In the genomic region with DNA sequence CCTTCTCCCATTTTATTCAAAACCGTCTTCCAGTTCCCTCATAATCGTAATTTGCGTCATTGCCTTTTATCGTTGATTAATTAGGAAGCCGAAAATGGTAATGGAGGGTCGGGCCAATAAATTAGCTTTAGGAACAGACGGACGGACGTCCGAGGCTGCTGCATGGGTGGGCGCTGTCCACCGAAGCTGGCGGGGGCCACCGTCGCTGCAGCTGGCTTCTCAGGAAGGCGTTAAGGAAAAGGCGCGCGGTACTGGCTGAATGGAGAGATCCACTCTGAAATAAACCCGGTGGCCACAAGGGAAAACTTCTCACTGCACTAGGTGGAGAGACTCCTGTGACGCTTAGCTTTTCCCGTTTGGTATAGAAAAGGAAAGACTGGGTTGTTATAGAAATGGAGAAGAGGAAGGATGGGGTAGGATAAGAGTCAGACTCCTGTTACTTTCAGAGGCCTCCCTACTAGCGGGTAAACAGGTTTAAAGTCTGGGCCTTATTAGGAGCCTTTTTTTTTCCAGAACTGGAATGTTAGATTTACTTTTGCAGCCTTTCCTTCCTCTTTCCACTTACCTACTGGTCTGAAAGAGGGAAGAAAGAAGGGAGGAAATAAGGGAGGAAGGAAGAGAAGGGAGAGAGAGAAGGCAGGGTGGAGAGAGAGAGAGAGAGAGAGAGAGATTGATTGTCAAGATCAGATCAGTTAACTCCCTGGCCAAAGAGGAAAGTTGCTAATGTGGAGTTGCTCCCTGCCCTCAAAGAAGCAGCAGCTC, we compare ENCODE assay signal across 9 cellular contexts. TPM values are rescaled to one million over a fixed set of nuclear protein-coding genes. Genes with fewer than 3 reads are reported as not detected.
DNase-seq lines count a peak whose midpoint lies in the region; ATAC-seq and TF ChIP-seq lines count a peak whose summit lies in the region.
"Had no signal": no experiment of that assay in that cellular context is flagged by ENCODE, and none has a peak within 500 bp of the region (broad histone marks: within the 10 kb centered on the region; RNA-seq: fewer than 3 reads in every experiment).

No MANE protein-coding gene starts in this region.

- H2AFZ ChIP-seq in fibroblast of lung (ENCODE audit: low read length), result no peak overlapping the region

- no peaks in the 10 kb centered on the region for H3K9me3 ChIP-seq in fibroblast of lung (ENCODE audit: control insufficient read depth, insufficient read depth, low read depth, low read length)

- H3K4me3 Mint-ChIP-seq in WTC11, result peak overlapping the region; percentile 83

- CTCF ChIA-PET in WTC11 (lab: Charles Lee), result interaction anchor here (1.4 to 3.6 kb wide), 6 partner anchors 11 to 149 kb away, joined by 4 to 23 read pairs (median 6); a partner anchor contains a TSS

- TF ChIP-seq CTCF in GM20000 (IDR thresholded peaks at IDR 0.05; ENCODE audit: extremely low read depth, missing control alignments) (no peak), WTC11 (IDR thresholded peaks at IDR 0.05) (no peak), fibroblast of lung (conservative IDR thresholded peaks at IDR 0.05 in 1 of 2, IDR thresholded peaks at IDR 0.05 in 1 of 2; ENCODE audit: low read depth in 1 of 2, low read length in 2 of 2) (no peak), GM13976 (IDR thresholded peaks at IDR 0.05; ENCODE audit: borderline replicate concordance, control extremely low read depth, extremely low read depth, insufficient read depth, missing control alignments) (no peak)

- H4K20me1 ChIP-seq in fibroblast of lung (ENCODE audit: control insufficient read depth, extremely low read depth, insufficient read depth, low read length), result no peaks in the 10 kb centered on the region

- H3K4me1 Mint-ChIP-seq in WTC11, result peaks cover 47% of the 10 kb centered on the region

- H3K9me3 Mint-ChIP-seq in WTC11, result no peaks in the 10 kb centered on the region

- H3K9ac ChIP-seq in fibroblast of lung (ENCODE audit: insufficient read depth, low read length), result no peak overlapping the region
- no peak overlapping the region for H3K9ac ChIP-seq in rectal smooth muscle tissue (ENCODE audit: low read length)

- H3K79me2 ChIP-seq in fibroblast of lung (ENCODE audit: control insufficient read depth, insufficient read depth, low read length), result peaks cover 45% of the 10 kb centered on the region

- no peak for ATAC-seq in WTC11
- ATAC-seq: PC-3 had no signal

- POLR2A ChIA-PET in WTC11 (lab: Charles Lee), result no interaction called here

- H3K4me1 ChIP-seq in fibroblast of lung (ENCODE audit: control insufficient read depth, extremely low read depth, insufficient read depth, low read length) (peaks cover 22% of the 10 kb centered on the region), rectal smooth muscle tissue (ENCODE audit: control insufficient read depth, insufficient read depth, low read length) (no peaks in the 10 kb centered on the region)

- H3K27me3 Mint-ChIP-seq in WTC11 (ENCODE audit: low read depth), result peaks cover 98% of the 10 kb centered on the region

- H3K27ac Mint-ChIP-seq in WTC11, result no peak overlapping the region

- in situ Hi-C loops in GM13976 (cut with MboI; ENCODE audit: low sequenced_read_pairs, unreplicated experiment), result loop anchor here (25.0 kb wide), 1 partner anchor 274 kb away; no protein-coding TSS in a partner anchor

- peak overlapping the region; percentile 64 to 97 (median 74) for H3K4me3 ChIP-seq in fibroblast of lung (replicated peaks in 1 of 4; ENCODE audit: control extremely low read depth in 1 of 4, insufficient read depth in 1 of 4, low read depth in 3 of 4, low read length in 4 of 4)
- peak overlapping the region; percentile 96 for H3K4me3 ChIP-seq in rectal smooth muscle tissue (ENCODE audit: low read length)

- H3K27me3 ChIP-seq in fibroblast of lung (ENCODE audit: control insufficient read depth, insufficient read depth, low read length) (no peaks in the 10 kb centered on the region), rectal smooth muscle tissue (ENCODE audit: control insufficient read depth, insufficient read depth, low read length) (peaks cover 7% of the 10 kb centered on the region)

- peaks cover 2% of the 10 kb centered on the region; the same call in 1 of the 2 replicates for H3K36me3 Mint-ChIP-seq in WTC11

- DNase-seq in GM20000 (ENCODE audit: low spot score) (peak; percentile 12), WTC11 (ENCODE audit: low spot score) (no peak), fibroblast of lung (ENCODE audit: low read depth in 2 of 2) (peak in 1 of 2 donors; percentile 24), NCI-H2081 (lab: John Stamatoyannopoulos, UW) (no peak), GM13976 (ENCODE audit: low spot score) (no peak), NOMO-1 (lab: John Stamatoyannopoulos, UW; ENCODE audit: unreplicated experiment in 2 of 2) (no peak)
- DNase-seq in activated CD4-positive, CD25-positive, alpha-beta regulatory T cell (lab: John Stamatoyannopoulos, UW), result no peak
- DNase-seq: PC-3 had no signal

- H3K36me3 ChIP-seq in fibroblast of lung (ENCODE audit: control insufficient read depth, insufficient read depth, low read length), result peaks cover 2% of the 10 kb centered on the region
- H3K36me3 ChIP-seq in rectal smooth muscle tissue (ENCODE audit: control insufficient read depth, insufficient read depth, low read length), result no peaks in the 10 kb centered on the region

- H3K4me2 ChIP-seq in fibroblast of lung (ENCODE audit: extremely low read depth, insufficient read depth, low read length), result peak overlapping the region; percentile 92

- H3K27ac ChIP-seq in fibroblast of lung (ENCODE audit: insufficient read depth, low read length), result no peak overlapping the region
- no peak overlapping the region for H3K27ac ChIP-seq in rectal smooth muscle tissue (ENCODE audit: low read depth, low read length)

TF ChIP-seq in WTC11, 78 proteins besides CTCF, POLR2A, EP300 and RAD21:
- no peak for TF ChIP-seq RELA (CRISPR knock-in tag; IDR thresholded peaks at IDR 0.05; ENCODE audit: borderline replicate concordance)
- TF ChIP-seq, protein P1, sequence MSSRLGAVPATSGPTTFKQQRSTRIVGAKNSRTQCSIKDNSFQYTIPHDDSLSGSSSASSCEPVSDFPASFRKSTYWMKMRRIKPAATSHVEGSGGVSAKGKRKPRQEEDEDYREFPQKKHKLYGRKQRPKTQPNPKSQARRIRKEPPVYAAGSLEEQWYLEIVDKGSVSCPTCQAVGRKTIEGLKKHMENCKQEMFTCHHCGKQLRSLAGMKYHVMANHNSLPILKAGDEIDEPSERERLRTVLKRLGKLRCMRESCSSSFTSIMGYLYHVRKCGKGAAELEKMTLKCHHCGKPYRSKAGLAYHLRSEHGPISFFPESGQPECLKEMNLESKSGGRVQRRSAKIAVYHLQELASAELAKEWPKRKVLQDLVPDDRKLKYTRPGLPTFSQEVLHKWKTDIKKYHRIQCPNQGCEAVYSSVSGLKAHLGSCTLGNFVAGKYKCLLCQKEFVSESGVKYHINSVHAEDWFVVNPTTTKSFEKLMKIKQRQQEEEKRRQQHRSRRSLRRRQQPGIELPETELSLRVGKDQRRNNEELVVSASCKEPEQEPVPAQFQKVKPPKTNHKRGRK (CRISPR knock-in tag; IDR thresholded peaks at IDR 0.05; ENCODE audit: borderline replicate concordance), result no peak

RNA-seq across cellular contexts. Expression of a gene that starts 11.3 kb away (rescaled TPM):
- total RNA-seq in WTC11 (2021) (0.14 TPM in 1 of 3 replicates, not detected in the others), fibroblast of lung (2.6 and 8.8 TPM in 2 replicates)
- 3.3 and 8.5 TPM in 2 replicates for polyA plus RNA-seq in fibroblast of lung
- polyA plus RNA-seq in fibroblast of lung (2012), result 7.0 and 11.8 TPM in 2 replicates
- 4.7 and 5.3 TPM in 2 replicates for polyA minus RNA-seq in fibroblast of lung (ENCODE audit: low replicate concordance)
